ENCODE assay signal across 16 cellular contexts in genomic region chr12:90036641-90037040, GRCh38.
A peak's percentile ranks its signal among the peaks of the same experiment; 100 is the strongest.
DNase-seq lines count a peak whose midpoint lies in the region; ATAC-seq, FAIRE-seq and TF ChIP-seq lines count a peak whose summit lies in the region.
"Had no signal": no experiment of that assay in that cellular context is flagged by ENCODE, and none has a peak within 500 bp of the region (broad histone marks: within the 10 kb centered on the region; RNA-seq: fewer than 3 reads in every experiment).

No MANE protein-coding gene starts in this region.

- dilution Hi-C loops in endothelial cell of umbilical vein (cut with MboI; ENCODE audit: extremely low pct_ligation_motif_present, low sequenced_read_pairs), result no loop called here

- in situ Hi-C loops in HepG2 (cut with HindIII; ENCODE audit: extremely low pct_ligation_motif_present, low pct_unique_long_range_greater_than_20kb), result no loop called here

- H4K20me1 ChIP-seq in PC-3 (ENCODE audit: low read length) (no peaks in the 10 kb centered on the region), endothelial cell of umbilical vein (replicated peaks; ENCODE audit: control insufficient read depth, extremely low read depth, insufficient read depth, low read length) (no peaks in the 10 kb centered on the region), HepG2 (ENCODE audit: insufficient read depth, low read length) (no peaks in the 10 kb centered on the region)

- H2AFZ ChIP-seq in PC-3 (ENCODE audit: low read length), result no peak overlapping the region
- no peak overlapping the region for H2AFZ ChIP-seq in endothelial cell of umbilical vein (ENCODE audit: low read depth, low read length)
- no peak overlapping the region for H2AFZ ChIP-seq in HepG2 (ENCODE audit: low read length)

- ATAC-seq in activated CD4-positive, CD25-positive, alpha-beta regulatory T cell treated with anti-CD3 and anti-CD28 coated beads, Interleukin-2, amount 50 U/mL, for 24 hours, result peak; percentile 38 to 45
- ATAC-seq in PC-3 (peak; percentile 92), HepG2 (no peak)
- ATAC-seq in stimulated activated naive CD8-positive, alpha-beta T cell treated with anti-CD3 and anti-CD28 coated beads, Interleukin-15, Interleukin-2, amounts not matched to agents 100 U/mL and 50 U/mL, for 24 hours, result no peak
- ATAC-seq: gastrocnemius medialis, Panc1, pancreas had no signal

- H3K4me3 ChIP-seq in PC-3 (ENCODE audit: low read length) (no peak overlapping the region), endothelial cell of umbilical vein (replicated peaks in 1 of 3; ENCODE audit: insufficient read depth in 1 of 3, low read depth in 1 of 3, low read length in 3 of 3) (no peak overlapping the region), HepG2 (replicated peaks in 1 of 3; ENCODE audit: insufficient read depth in 1 of 3, low read depth in 2 of 3, low read length in 3 of 3) (no peak overlapping the region)
- H3K4me3 ChIP-seq: gastrocnemius medialis, pancreas had no signal

- POLR2A ChIA-PET in PC-3 (lab: Charles Lee; ENCODE audit: unreplicated experiment), result no interaction called here
- POLR2A ChIA-PET in endothelial cell of umbilical vein (lab: Charles Lee), result no interaction called here
- POLR2A ChIA-PET in HepG2 (lab: Yijun Ruan, JAX), result no interaction called here

- TF ChIP-seq POLR2A in endothelial cell of umbilical vein (IDR thresholded peaks at IDR 0.05; ENCODE audit: low read depth, low read length) (no peak), HepG2 (IDR thresholded peaks at IDR 0.05; ENCODE audit: insufficient read depth in 1 of 2, low read depth in 2 of 2, low read length in 2 of 2) (no peak), erythroblast (IDR thresholded peaks at IDR 0.05; ENCODE audit: low read length) (no peak)

- H3K36me3 ChIP-seq in PC-3 (ENCODE audit: low read depth, low read length) (no peaks in the 10 kb centered on the region), endothelial cell of umbilical vein (ENCODE audit: control insufficient read depth in 2 of 2, extremely low read depth in 1 of 2, insufficient read depth in 2 of 2, low read length in 2 of 2) (no peaks in the 10 kb centered on the region), HepG2 (replicated peaks in 1 of 2; ENCODE audit: control insufficient read depth in 1 of 2, insufficient read depth in 2 of 2, low read length in 2 of 2) (no peaks in the 10 kb centered on the region)
- H3K36me3 ChIP-seq: gastrocnemius medialis, pancreas had no signal

- TF ChIP-seq EP300 in HepG2 (IDR thresholded peaks at IDR 0.05; ENCODE audit: low read depth in 2 of 2, low read length in 2 of 2) (no peak), HepG2 (CRISPR knock-in tag; IDR thresholded peaks at IDR 0.05; ENCODE audit: borderline replicate concordance) (no peak)

- H3K9me3 ChIP-seq in PC-3 (ENCODE audit: low read length) (no peaks in the 10 kb centered on the region), endothelial cell of umbilical vein (replicated peaks; ENCODE audit: control insufficient read depth, insufficient read depth, low read length) (no peaks in the 10 kb centered on the region), HepG2 (ENCODE audit: low read length) (no peaks in the 10 kb centered on the region)
- H3K9me3 ChIP-seq: gastrocnemius medialis, pancreas had no signal

- H3K9me1 ChIP-seq in endothelial cell of umbilical vein (replicated peaks; ENCODE audit: control insufficient read depth, extremely low read depth, insufficient read depth, low read length), result no peaks in the 10 kb centered on the region

- peak overlapping the region; percentile 71 for H3K27ac ChIP-seq in PC-3 (ENCODE audit: low read length)
- H3K27ac ChIP-seq in endothelial cell of umbilical vein (ENCODE audit: insufficient read depth, low read depth, low read length), result no peak overlapping the region
- H3K27ac ChIP-seq in HepG2 (ENCODE audit: extremely low read length, insufficient read depth, low read length), result no peak overlapping the region
- H3K27ac ChIP-seq: gastrocnemius medialis, pancreas had no signal

- intact Hi-C loops in PC-3 (cut with micrococcal nuclease), result loop anchor here (5.0 kb wide), 1 partner anchor 84 kb away; no protein-coding TSS in a partner anchor
- intact Hi-C loops in endothelial cell of umbilical vein (cut with micrococcal nuclease), result no loop called here
- intact Hi-C loops in HepG2 (cut with micrococcal nuclease; ENCODE audit: unreplicated experiment), result no loop called here

- BruUV-seq in PC-3 (replicated peaks; lab: Mats Ljungman, UMichigan), result no TSS peak
- BruUV-seq in endothelial cell of umbilical vein (replicated peaks; lab: Mats Ljungman, UMichigan), result no TSS peak
- BruUV-seq in HepG2 (replicated peaks; lab: Mats Ljungman, UMichigan), result no TSS peak

- FAIRE-seq in endothelial cell of umbilical vein (lab: Jason Lieb, UNC), result no peak
- FAIRE-seq in HepG2 (lab: Jason Lieb, UNC), result no peak
- FAIRE-seq: pancreas had no signal

- H3K4me2 ChIP-seq in PC-3 (ENCODE audit: low read length) (peak overlapping the region; percentile 40), endothelial cell of umbilical vein (ENCODE audit: insufficient read depth, low read length) (no peak overlapping the region), HepG2 (ENCODE audit: low read depth, low read length) (no peak overlapping the region)

- TF ChIP-seq CTCF in PC-3 (conservative IDR thresholded peaks at IDR 0.05; ENCODE audit: low read depth, low read length), result no peak
- no peak for TF ChIP-seq CTCF in endothelial cell of umbilical vein (IDR thresholded peaks at IDR 0.05; ENCODE audit: extremely low read depth in 1 of 2, insufficient read depth in 1 of 2, low read depth in 1 of 2, low read length in 2 of 2)
- TF ChIP-seq CTCF in HepG2 (CRISPR knock-in tag; IDR thresholded peaks at IDR 0.05), result no peak

- CTCF ChIA-PET in PC-3 (lab: Charles Lee) (no interaction called here), endothelial cell of umbilical vein (lab: Charles Lee) (no interaction called here), HepG2 (lab: Yijun Ruan, JAX; ENCODE audit: low intra/inter-chr PET ratio, low total read pairs) (no interaction called here)

- TF ChIP-seq RAD21 in HepG2 (CRISPR knock-in tag; IDR thresholded peaks at IDR 0.05), result no peak

- no peaks in the 10 kb centered on the region for H3K9me2 ChIP-seq in PC-3 (replicated peaks; ENCODE audit: low read length)

- no peaks in the 10 kb centered on the region for H3K79me2 ChIP-seq in PC-3 (ENCODE audit: low read length)
- no peaks in the 10 kb centered on the region for H3K79me2 ChIP-seq in endothelial cell of umbilical vein (ENCODE audit: control insufficient read depth, insufficient read depth, low read length)
- H3K79me2 ChIP-seq in HepG2 (ENCODE audit: insufficient read depth, low read length), result no peaks in the 10 kb centered on the region

- H3K27me3 ChIP-seq in PC-3 (ENCODE audit: low read length) (no peaks in the 10 kb centered on the region), endothelial cell of umbilical vein (ENCODE audit: control insufficient read depth in 2 of 2, insufficient read depth in 2 of 2, low read length in 2 of 2) (no peaks in the 10 kb centered on the region), HepG2 (ENCODE audit: control insufficient read depth in 1 of 2, insufficient read depth in 2 of 2, low read length in 2 of 2) (no peaks in the 10 kb centered on the region)
- H3K27me3 ChIP-seq: gastrocnemius medialis, pancreas had no signal

- no peak for DNase-seq in activated CD4-positive, CD25-positive, alpha-beta regulatory T cell (lab: John Stamatoyannopoulos, UW)
- peak; percentile 81 for DNase-seq in PC-3
- DNase-seq in endothelial cell of umbilical vein (ENCODE audit: low read depth, low spot score), result peak; percentile 13
- peak; percentile 7 for DNase-seq in stimulated activated naive CD8-positive, alpha-beta T cell treated with anti-CD3 and anti-CD28 coated beads, Interleukin-15, Interleukin-2, amounts not matched to agents 100 U/mL and 50 U/mL, for 24 hours
- DNase-seq in HepG2 (ENCODE audit: low spot score), result no peak
- DNase-seq in erythroblast (lab: John Stamatoyannopoulos, UW), result no peak
- no peak for DNase-seq in NCI-H446 (lab: John Stamatoyannopoulos, UW)
- DNase-seq: ACHN; activated CD4-positive, alpha-beta T cell treated with anti-CD3 and anti-CD28 coated beads, Interleukin-2, amount 10 ng/mL, durations not matched to agents 24 days and 14 days; anterior cingulate cortex; COR-L47; gastrocnemius medialis; NCI-H510A; pancreas had no signal

- no peaks in the 10 kb centered on the region for H3F3A ChIP-seq in PC-3 (ENCODE audit: low read length, unreplicated experiment)

- H3K4me1 ChIP-seq in PC-3 (ENCODE audit: insufficient read depth, low read length) (peaks cover 22% of the 10 kb centered on the region), endothelial cell of umbilical vein (ENCODE audit: control insufficient read depth, extremely low read depth, insufficient read depth, low read length) (peaks cover 10% of the 10 kb centered on the region), HepG2 (ENCODE audit: insufficient read depth, low read length) (no peaks in the 10 kb centered on the region)
- H3K4me1 ChIP-seq: pancreas had no signal

- WGBS in HepG2 (ENCODE audit: low lambda C conversion rate), result 1% methylated on average over 3 of the region's 3 CpGs

- H3K9ac ChIP-seq in PC-3 (ENCODE audit: low read length) (peak overlapping the region; percentile 36), endothelial cell of umbilical vein (replicated peaks; ENCODE audit: extremely low read depth, insufficient read depth, low read length) (no peak overlapping the region), HepG2 (ENCODE audit: insufficient read depth, low read depth, low read length) (no peak overlapping the region)

TF ChIP-seq in endothelial cell of umbilical vein, 7 proteins besides CTCF, POLR2A, EP300 and RAD21:
- TF ChIP-seq FOS (IDR thresholded peaks at IDR 0.05; ENCODE audit: borderline replicate concordance, insufficient read depth, low read length), result peak; percentile 49
- no peak for TF ChIP-seq GATA2 (IDR thresholded peaks at IDR 0.05; ENCODE audit: insufficient read depth, insufficient read length, low read depth, low read length)

TF ChIP-seq in HepG2, 621 proteins besides CTCF, POLR2A, EP300 and RAD21 (continues in another document):
- TF ChIP-seq RFX1 (IDR thresholded peaks at IDR 0.05), result no peak
- TF ChIP-seq, protein P1, sequence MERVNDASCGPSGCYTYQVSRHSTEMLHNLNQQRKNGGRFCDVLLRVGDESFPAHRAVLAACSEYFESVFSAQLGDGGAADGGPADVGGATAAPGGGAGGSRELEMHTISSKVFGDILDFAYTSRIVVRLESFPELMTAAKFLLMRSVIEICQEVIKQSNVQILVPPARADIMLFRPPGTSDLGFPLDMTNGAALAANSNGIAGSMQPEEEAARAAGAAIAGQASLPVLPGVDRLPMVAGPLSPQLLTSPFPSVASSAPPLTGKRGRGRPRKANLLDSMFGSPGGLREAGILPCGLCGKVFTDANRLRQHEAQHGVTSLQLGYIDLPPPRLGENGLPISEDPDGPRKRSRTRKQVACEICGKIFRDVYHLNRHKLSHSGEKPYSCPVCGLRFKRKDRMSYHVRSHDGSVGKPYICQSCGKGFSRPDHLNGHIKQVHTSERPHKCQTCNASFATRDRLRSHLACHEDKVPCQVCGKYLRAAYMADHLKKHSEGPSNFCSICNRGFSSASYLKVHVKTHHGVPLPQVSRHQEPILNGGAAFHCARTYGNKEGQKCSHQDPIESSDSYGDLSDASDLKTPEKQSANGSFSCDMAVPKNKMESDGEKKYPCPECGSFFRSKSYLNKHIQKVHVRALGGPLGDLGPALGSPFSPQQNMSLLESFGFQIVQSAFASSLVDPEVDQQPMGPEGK (CRISPR knock-in tag; IDR thresholded peaks at IDR 0.05), result no peak

Comparison
In these comparisons a context has a peak if more than half of its experiments do, and no peak if none do; other contexts are left out.
1. ATAC-seq: peak in activated CD4-positive, CD25-positive, alpha-beta regulatory T cell treated with anti-CD3 and anti-CD28 coated beads, Interleukin-2, amount 50 U/mL, for 24 hours (2 of 2) and PC-3 (single experiment); none in stimulated activated naive CD8-positive, alpha-beta T cell treated with anti-CD3 and anti-CD28 coated beads, Interleukin-15, Interleukin-2, amounts not matched to agents 100 U/mL and 50 U/mL, for 24 hours (single experiment) and HepG2 (single experiment).
2. DNase-seq: peak in PC-3 (single experiment), endothelial cell of umbilical vein (single experiment) and stimulated activated naive CD8-positive, alpha-beta T cell treated with anti-CD3 and anti-CD28 coated beads, Interleukin-15, Interleukin-2, amounts not matched to agents 100 U/mL and 50 U/mL, for 24 hours (single experiment); none in activated CD4-positive, CD25-positive, alpha-beta regulatory T cell (0 of 4), HepG2 (single experiment), erythroblast (0 of 2) and NCI-H446 (0 of 2).